ENCODE assay signal across 12 cellular contexts in the genomic region with DNA sequence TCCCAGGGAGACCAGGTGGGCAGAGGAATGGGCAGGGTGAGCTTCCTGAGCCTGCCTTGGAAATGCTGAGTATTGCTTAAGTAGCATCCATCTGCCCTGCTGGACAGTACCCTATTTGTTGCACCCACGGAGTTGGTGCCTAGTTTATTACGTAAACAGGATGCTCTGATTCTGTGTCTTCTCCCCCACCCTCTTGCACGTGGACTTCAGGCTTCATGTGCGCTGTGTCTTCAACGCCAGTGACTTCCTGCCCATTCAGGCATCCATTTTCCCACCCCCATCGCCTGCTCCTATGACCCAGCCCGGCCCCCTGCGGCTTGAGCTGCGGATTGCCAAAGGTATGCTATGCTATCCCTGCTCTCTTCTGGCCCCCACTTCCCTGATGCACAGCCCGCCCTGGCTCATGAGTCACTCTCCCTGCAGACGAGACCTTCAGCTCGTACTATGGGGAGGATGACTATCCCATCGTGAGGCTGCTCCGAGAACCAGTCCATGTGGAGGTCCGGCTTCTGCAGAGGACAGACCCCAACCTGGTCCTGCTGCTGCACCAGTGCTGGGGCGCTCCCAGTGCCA. TPM values are rescaled to one million over a fixed set of nuclear protein-coding genes. Genes with fewer than 3 reads are reported as not detected.
DNase-seq lines count a peak whose midpoint lies in the region; ATAC-seq and TF ChIP-seq lines count a peak whose summit lies in the region.
"Had no signal": no experiment of that assay in that cellular context is flagged by ENCODE, and none has a peak within 500 bp of the region (broad histone marks: within the 10 kb centered on the region; RNA-seq: fewer than 3 reads in every experiment).

No MANE protein-coding gene starts in this region.

- H3K4me2 ChIP-seq in smooth muscle cell: peak overlapping the region; percentile 53

- no peak for ATAC-seq in HG02588 (IDR thresholded peaks at IDR 0.05; ENCODE audit: unreplicated experiment)

- 32% methylated on average over 16 of the region's 16 CpGs for WGBS in smooth muscle cell (ENCODE audit: low lambda C conversion rate)

- DNase-seq in SIG-M5 treated with dmso at 0.1 percent for 504 hours (lab: John Stamatoyannopoulos, UW; ENCODE audit: unreplicated experiment) (peak; percentile 56), SIG-M5 (lab: John Stamatoyannopoulos, UW) (no peak), SJSA1 (ENCODE audit: low read depth in 1 of 2, low spot score in 2 of 2) (peak; percentile 28 to 70), fibroblast of villous mesenchyme (ENCODE audit: low read depth) (peak; percentile 87), smooth muscle cell (lab: John Stamatoyannopoulos, UW; ENCODE audit: unreplicated experiment) (no peak), DMS53 treated with DMSO at 0.1 percent for 48 hours (lab: John Stamatoyannopoulos, UW; ENCODE audit: unreplicated experiment) (no peak), NCI-H146 (lab: John Stamatoyannopoulos, UW) (no peak)
- DNase-seq: 8988T had no signal

- TF ChIP-seq CTCF in fibroblast of villous mesenchyme (IDR thresholded peaks at IDR 0.05; ENCODE audit: insufficient read depth, low read depth, low read length) (no peak), smooth muscle cell (IDR thresholded peaks at IDR 0.05; ENCODE audit: borderline replicate concordance, insufficient read depth, poor library complexity, severe bottlenecking) (no peak)

- no peak overlapping the region for H3K9ac ChIP-seq in smooth muscle cell (ENCODE audit: low read depth)

- H3F3A ChIP-seq in smooth muscle cell (ENCODE audit: low read depth): no peaks in the 10 kb centered on the region

- H4K20me1 ChIP-seq in smooth muscle cell (ENCODE audit: low read depth): no peaks in the 10 kb centered on the region

- H3K79me2 ChIP-seq in smooth muscle cell (ENCODE audit: low read depth): no peaks in the 10 kb centered on the region

- H3K36me3 ChIP-seq in SJSA1 (no peaks in the 10 kb centered on the region), smooth muscle cell (ENCODE audit: low read depth) (no peaks in the 10 kb centered on the region)

- H2AFZ ChIP-seq in smooth muscle cell (ENCODE audit: low read depth): no peak overlapping the region

- no peak overlapping the region for H3K4me3 ChIP-seq in SJSA1
- no peak overlapping the region for H3K4me3 ChIP-seq in fibroblast of villous mesenchyme (ENCODE audit: low read depth, low read length)
- H3K4me3 ChIP-seq in smooth muscle cell: no peak overlapping the region
- H3K4me3 ChIP-seq: skin epidermis, tibial nerve had no signal

- H3K27ac ChIP-seq in SJSA1: no peak overlapping the region
- H3K27ac ChIP-seq in smooth muscle cell (ENCODE audit: low read depth): no peak overlapping the region
- H3K27ac ChIP-seq: HL-60, tibial nerve had no signal

- H3K9me3 ChIP-seq in SJSA1 (replicated peaks) (no peaks in the 10 kb centered on the region), smooth muscle cell (replicated peaks; ENCODE audit: low read depth) (no peaks in the 10 kb centered on the region)
- H3K9me3 ChIP-seq: tibial nerve had no signal

- H3K4me1 ChIP-seq in SJSA1 (replicated peaks): peaks cover 10% of the 10 kb centered on the region
- H3K4me1 ChIP-seq in smooth muscle cell (ENCODE audit: low read depth): no peaks in the 10 kb centered on the region

- H3K27me3 ChIP-seq in SJSA1 (replicated peaks) (no peaks in the 10 kb centered on the region), smooth muscle cell (ENCODE audit: low read depth) (no peaks in the 10 kb centered on the region)
- H3K27me3 ChIP-seq: tibial nerve had no signal

RNA-seq across cellular contexts. Expression of a gene that starts 5.7 kb away (rescaled TPM):
- total RNA-seq in SJSA1 (2014; rRNA removed; shearing (Covaris generic)): not detected in 2 replicates
- total RNA-seq in fibroblast of villous mesenchyme: not detected in 2 replicates
- 0.94 TPM in 1 of 2 replicates, not detected in the other for total RNA-seq in smooth muscle cell
- polyA plus RNA-seq in smooth muscle cell: 1.4 and 2.9 TPM in 2 replicates
- total RNA-seq: tibial nerve had no signal

RNA-seq across cellular contexts. Expression of a gene that starts 17.3 kb away (rescaled TPM):
- total RNA-seq in SJSA1 (2014; rRNA removed; shearing (Covaris generic)): 1.1 TPM in 1 of 2 replicates, not detected in the other
- total RNA-seq in fibroblast of villous mesenchyme: under 0.01 TPM in 1 of 2 replicates, not detected in the other
- total RNA-seq in smooth muscle cell: 0.04 TPM in 1 of 2 replicates, not detected in the other
- 0.08 and 0.45 TPM in 2 replicates for polyA plus RNA-seq in smooth muscle cell

RNA-seq across cellular contexts. Expression of a gene that starts 31.1 kb away (rescaled TPM):
- 18.4 and 22.3 TPM in 2 replicates for total RNA-seq in SJSA1 (2014; rRNA removed; shearing (Covaris generic))
- total RNA-seq in fibroblast of villous mesenchyme (11.2 and 13.5 TPM in 2 replicates), smooth muscle cell (2.6 and 7.5 TPM in 2 replicates)
- polyA plus RNA-seq in smooth muscle cell: 24.2 and 30.3 TPM in 2 replicates

RNA-seq across cellular contexts. Expression of a gene that starts 33.3 kb away (rescaled TPM):
- 79.9 and 109 TPM in 2 replicates for total RNA-seq in SJSA1 (2014; rRNA removed; shearing (Covaris generic))
- total RNA-seq in fibroblast of villous mesenchyme: 40.9 and 41.5 TPM in 2 replicates
- total RNA-seq in smooth muscle cell: 33.0 and 36.3 TPM in 2 replicates
- 10.2 and 14.1 TPM in 2 replicates for polyA plus RNA-seq in smooth muscle cell

RNA-seq across cellular contexts. Expression of a gene that starts 40.9 kb away (rescaled TPM):
- 90.4 and 136 TPM in 2 replicates for total RNA-seq in SJSA1 (2014; rRNA removed; shearing (Covaris generic))
- total RNA-seq in fibroblast of villous mesenchyme (28.9 and 38.3 TPM in 2 replicates), smooth muscle cell (19.8 and 48.5 TPM in 2 replicates)
- 99.7 and 107 TPM in 2 replicates for polyA plus RNA-seq in smooth muscle cell

Comparison
In these comparisons a context has a peak if more than half of its experiments do, and no peak if none do; other contexts are left out.
1. DNase-seq: peak in SIG-M5 treated with dmso at 0.1 percent for 504 hours (single experiment), SJSA1 (2 of 2) and fibroblast of villous mesenchyme (single experiment); none in SIG-M5 (single experiment), smooth muscle cell (single experiment), DMS53 treated with DMSO at 0.1 percent for 48 hours (single experiment) and NCI-H146 (single experiment).